In genomic region chr1:35178874-35179380, GRCh38 we compare ENCODE assay signal across 1 cellular context.
TF ChIP-seq lines count a peak whose summit lies in the region.

No MANE protein-coding gene starts in this region.

TF ChIP-seq in H1, 55 proteins besides CTCF, POLR2A, EP300 and RAD21:
- TF ChIP-seq SAP30 (IDR thresholded peaks at IDR 0.05; ENCODE audit: insufficient read depth, insufficient replicate concordance, low read length) (no peak), POLR2AphosphoS5 (IDR thresholded peaks at IDR 0.05; ENCODE audit: low read depth, low read length) (peak; percentile 36; the same call in 1 of the 2 replicates)
